18 cellular contexts compared by ENCODE assay signal in genomic region chr1:180594723-180595122, GRCh38. TPM values are rescaled to one million over a fixed set of nuclear protein-coding genes. Genes with fewer than 3 reads are reported as not detected.
DNase-seq lines count a peak whose midpoint lies in the region; ATAC-seq, FAIRE-seq and TF ChIP-seq lines count a peak whose summit lies in the region.
"Had no signal": no experiment of that assay in that cellular context is flagged by ENCODE, and none has a peak within 500 bp of the region (broad histone marks: within the 10 kb centered on the region; RNA-seq: fewer than 3 reads in every experiment).

No MANE protein-coding gene starts in this region.

- H4K8ac ChIP-seq in trophoblast cell (ENCODE audit: low read depth, low read length): no peak overlapping the region

- TF ChIP-seq CTCF in D721Med (IDR thresholded peaks at IDR 0.05; ENCODE audit: insufficient read depth, missing control alignments): no peak

- no peak overlapping the region for H4K12ac ChIP-seq in trophoblast cell (ENCODE audit: low read depth, low read length)

- no peak for FAIRE-seq in D721Med (lab: Jason Lieb, UNC)
- FAIRE-seq: frontal cortex, GM12892 had no signal

- H3K79me2 ChIP-seq in trophoblast cell (ENCODE audit: control insufficient read depth, insufficient read depth, low read length, poor library complexity): no peaks in the 10 kb centered on the region

- no peak overlapping the region for H2BK120ac ChIP-seq in trophoblast cell (ENCODE audit: insufficient read depth, low read length, poor library complexity)

- no peak overlapping the region for H3K27ac ChIP-seq in trophoblast cell (ENCODE audit: low read depth, low read length)
- H3K27ac ChIP-seq: upper lobe of right lung had no signal

- no CpG with 5 or more reads among the region's 6 CpGs for WGBS in trophoblast cell (ENCODE audit: extremely low coverage, insufficient coverage, insufficient read length)

- no peaks in the 10 kb centered on the region for H3K9me3 Mint-ChIP-seq in activated CD8-positive, alpha-beta T cell treated with anti-CD3 and anti-CD28 coated beads, Interleukin-2, amount 10 ng/mL, durations not matched to agents 7 days and 5 days (ENCODE audit: insufficient read depth)
- H3K9me3 Mint-ChIP-seq: CD14-positive monocyte; central memory CD8-positive, alpha-beta T cell; endodermal cell; H9 had no signal

- H3K23ac ChIP-seq in trophoblast cell (ENCODE audit: low read length): no peak overlapping the region

- CTCF ChIA-PET in activated CD8-positive, alpha-beta T cell treated with anti-CD3 and anti-CD28 coated beads, Interleukin-2, amount 10 ng/mL, durations not matched to agents 7 days and 5 days (lab: Charles Lee): no interaction called here

- H3K36me3 Mint-ChIP-seq in activated CD8-positive, alpha-beta T cell treated with anti-CD3 and anti-CD28 coated beads, Interleukin-2, amount 10 ng/mL, durations not matched to agents 7 days and 5 days (ENCODE audit: low read depth): no peaks in the 10 kb centered on the region
- H3K36me3 Mint-ChIP-seq: CD14-positive monocyte had no signal

- H2AFZ ChIP-seq in trophoblast cell (ENCODE audit: insufficient read depth, low read length, poor library complexity): no peak overlapping the region

- H3K18ac ChIP-seq in trophoblast cell (ENCODE audit: low read length): no peak overlapping the region

- DNase-seq in D721Med (ENCODE audit: insufficient read length, low spot score) (peak; percentile 31), M059J (ENCODE audit: low read depth) (peak; percentile 61), NCI-H69 (lab: John Stamatoyannopoulos, UW) (peak; percentile 45), left kidney (ENCODE audit: low read depth, low spot score) (peak; percentile 38), trophoblast cell (no peak)
- DNase-seq in activated naive CD4-positive, alpha-beta T cell treated with Interleukin-2 at 50 U/mL for 16 hours: no peak
- no peak for DNase-seq in activated CD8-positive, alpha-beta T cell treated with anti-CD3 and anti-CD28 coated beads, Interleukin-2, amount 10 ng/mL, durations not matched to agents 7 days and 5 days
- DNase-seq: activated CD4-positive, alpha-beta T cell treated with anti-CD3 and anti-CD28 coated beads, Interleukin-2, amount 50 U/mL, for 48 hours; activated T-cell treated with anti-CD3 and anti-CD28 coated beads, Interleukin-2, amount 50 U/mL, for 48 hours; endodermal cell; H9; NCI-H1048; stimulated activated CD4-positive, alpha-beta T cell treated with anti-CD3 and anti-CD28 coated beads, Interleukin-4, amount 100 ng/mL, for 4 hours; upper lobe of right lung had no signal

- no peak overlapping the region for H3K9ac ChIP-seq in trophoblast cell (ENCODE audit: low read length)

- no peaks in the 10 kb centered on the region for H3K4me1 ChIP-seq in trophoblast cell (ENCODE audit: control insufficient read depth in 1 of 2, insufficient read depth in 2 of 2, low read length in 2 of 2)
- H3K4me1 ChIP-seq: upper lobe of right lung had no signal

- H3K4me1 Mint-ChIP-seq in activated CD8-positive, alpha-beta T cell treated with anti-CD3 and anti-CD28 coated beads, Interleukin-2, amount 10 ng/mL, durations not matched to agents 7 days and 5 days (ENCODE audit: low read depth): no peaks in the 10 kb centered on the region
- H3K4me1 Mint-ChIP-seq: CD14-positive monocyte; central memory CD8-positive, alpha-beta T cell had no signal

- no peak overlapping the region for H3K4ac ChIP-seq in trophoblast cell (ENCODE audit: low read depth, low read length)

- ATAC-seq in activated CD8-positive, alpha-beta T cell treated with anti-CD3 and anti-CD28 coated beads, Interleukin-2, amount 10 ng/mL, durations not matched to agents 7 days and 5 days: no peak
- ATAC-seq: upper lobe of right lung had no signal

- peaks cover 14% of the 10 kb centered on the region for H3K27me3 Mint-ChIP-seq in activated CD8-positive, alpha-beta T cell treated with anti-CD3 and anti-CD28 coated beads, Interleukin-2, amount 10 ng/mL, durations not matched to agents 7 days and 5 days (ENCODE audit: low read depth)

- no peak overlapping the region for H3K4me3 ChIP-seq in trophoblast cell (ENCODE audit: low read depth, low read length)
- H3K4me3 ChIP-seq: upper lobe of right lung had no signal

- no peak overlapping the region for H3K4me2 ChIP-seq in trophoblast cell (ENCODE audit: low read length)

- no peak overlapping the region for H2BK5ac ChIP-seq in trophoblast cell (ENCODE audit: low read depth, low read length, poor library complexity)

- H3K9me3 ChIP-seq in trophoblast cell (ENCODE audit: insufficient read depth, low read depth, low read length): no peaks in the 10 kb centered on the region
- H3K9me3 ChIP-seq: upper lobe of right lung had no signal

- no peak overlapping the region for H2AK5ac ChIP-seq in trophoblast cell (ENCODE audit: low read length)

- no peak overlapping the region for H3K27ac Mint-ChIP-seq in activated CD8-positive, alpha-beta T cell treated with anti-CD3 and anti-CD28 coated beads, Interleukin-2, amount 10 ng/mL, durations not matched to agents 7 days and 5 days
- H3K27ac Mint-ChIP-seq: CD14-positive monocyte, endodermal cell, H9 had no signal

- no peaks in the 10 kb centered on the region for H3K27me3 ChIP-seq in trophoblast cell (ENCODE audit: insufficient read depth, low read length)
- H3K27me3 ChIP-seq: upper lobe of right lung had no signal

- no peak overlapping the region for H3K4me3 Mint-ChIP-seq in activated CD8-positive, alpha-beta T cell treated with anti-CD3 and anti-CD28 coated beads, Interleukin-2, amount 10 ng/mL, durations not matched to agents 7 days and 5 days
- H3K4me3 Mint-ChIP-seq: CD14-positive monocyte; central memory CD8-positive, alpha-beta T cell; endodermal cell; H9 had no signal

- POLR2A ChIA-PET in activated CD8-positive, alpha-beta T cell treated with anti-CD3 and anti-CD28 coated beads, Interleukin-2, amount 10 ng/mL, durations not matched to agents 7 days and 5 days (lab: Charles Lee): interaction anchor here (0.6 kb wide), 1 partner anchor 58 kb away, joined by 4 read pairs; no protein-coding TSS in a partner anchor

- no peak overlapping the region for H3K14ac ChIP-seq in trophoblast cell (ENCODE audit: low read length)

- no peaks in the 10 kb centered on the region for H3K79me1 ChIP-seq in trophoblast cell (ENCODE audit: low read length)

- no peaks in the 10 kb centered on the region for H3K36me3 ChIP-seq in trophoblast cell (ENCODE audit: control insufficient read depth in 1 of 2, insufficient read depth in 2 of 2, low read length in 2 of 2)
- H3K36me3 ChIP-seq: upper lobe of right lung had no signal

- no peak overlapping the region for H2BK12ac ChIP-seq in trophoblast cell (ENCODE audit: low read length)

- H4K91ac ChIP-seq in trophoblast cell (ENCODE audit: low read depth, low read length): no peak overlapping the region

RNA-seq across cellular contexts. Expression of gene OVAAL, which starts 36.0 kb away (rescaled TPM):
- 0.05 and 0.79 TPM in 2 replicates for total RNA-seq in M059J (2014; rRNA removed; shearing (Covaris generic))
- total RNA-seq in activated CD8-positive, alpha-beta T cell treated with anti-CD3 and anti-CD28 coated beads, Interleukin-2, amount 10 ng/mL, durations not matched to agents 7 days and 5 days: not detected
- polyA plus RNA-seq in trophoblast cell (2013): not detected in 2 replicates
- total RNA-seq: endodermal cell, frontal cortex, H9, upper lobe of right lung had no signal
- polyA plus RNA-seq: CD14-positive monocyte had no signal

RNA-seq across cellular contexts. Expression of gene XPR1, which starts 37.1 kb away (rescaled TPM):
- total RNA-seq in M059J (2014; rRNA removed; shearing (Covaris generic)): 20.4 and 31.9 TPM in 2 replicates
- 10 to 100 TPM; 17.7 to 20.9 TPM for total RNA-seq in activated CD8-positive, alpha-beta T cell treated with anti-CD3 and anti-CD28 coated beads, Interleukin-2, amount 10 ng/mL, durations not matched to agents 7 days and 5 days
- polyA plus RNA-seq in trophoblast cell (2013): 26.3 and 26.6 TPM in 2 replicates

Comparison
In these comparisons a context has a peak if more than half of its experiments do, and no peak if none do; other contexts are left out.
1. DNase-seq: peak in D721Med (single experiment), M059J (single experiment), NCI-H69 (single experiment) and left kidney (single experiment); none in activated naive CD4-positive, alpha-beta T cell treated with Interleukin-2 at 50 U/mL for 16 hours (single experiment), activated CD8-positive, alpha-beta T cell treated with anti-CD3 and anti-CD28 coated beads, Interleukin-2, amount 10 ng/mL, durations not matched to agents 7 days and 5 days (single experiment) and trophoblast cell (0 of 2).